ENCODE assay signal across 1 cellular context in genomic region chr2:174052639-174052976, GRCh38.
TF ChIP-seq lines count a peak whose summit lies in the region.

No MANE protein-coding gene starts in this region.

TF ChIP-seq in K562, 482 proteins besides CTCF, POLR2A, EP300 and RAD21:
- TF ChIP-seq MXI1 (IDR thresholded peaks at IDR 0.05; ENCODE audit: low read depth, low read length) (no peak), DACH1 (IDR thresholded peaks at IDR 0.05; ENCODE audit: partially characterized antibody) (peak; percentile 21)
